In the genomic region with DNA sequence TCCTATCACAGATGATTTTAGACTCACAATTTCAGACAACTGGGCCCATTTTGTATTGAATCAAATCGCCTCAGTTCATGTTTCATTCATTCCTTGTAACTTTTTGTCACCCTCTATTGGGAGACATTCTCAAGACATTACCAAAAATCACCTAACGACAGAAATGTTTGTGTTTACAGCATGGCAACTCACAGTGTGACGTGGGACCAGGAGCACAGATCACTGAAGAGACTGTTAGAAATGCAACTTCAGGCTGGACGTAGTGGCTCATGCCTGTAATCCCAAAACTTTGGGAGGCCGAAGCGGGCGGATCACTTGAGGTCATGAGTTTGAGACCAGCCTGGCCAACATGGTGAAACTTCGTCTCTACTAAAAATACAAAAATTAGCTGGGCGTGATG, we compare ENCODE assay signal across 9 cellular contexts.
"Had no signal": no experiment of that assay in that cellular context is flagged by ENCODE, and none has a peak within 500 bp of the region (broad histone marks: within the 10 kb centered on the region; RNA-seq: fewer than 3 reads in every experiment).

No MANE protein-coding gene starts in this region.

- H3K4me1 ChIP-seq: HAP-1 had no signal

- H3K27ac Mint-ChIP-seq: GM23338, H9, HFFc6 had no signal

- H3K9ac ChIP-seq: GM23248 had no signal

- H3K4me2 ChIP-seq: GM23338 had no signal

- H3K9me3 ChIP-seq: HAP-1 had no signal

- H2AFZ ChIP-seq: GM23248, GM23338 had no signal

- H3K9me3 Mint-ChIP-seq: GM23338, H9 had no signal

- ATAC-seq: GM23338, HCT116 had no signal

- H3K4me3 Mint-ChIP-seq: GM23338, H9, HFFc6 had no signal

- H3K4me3 ChIP-seq: GM23248, GM23338, HAP-1 had no signal

- DNase-seq: GM23248, GOT3, H7, H9, HCEC 1CT, HFFc6 had no signal

- H3K27ac ChIP-seq: GM23248 had no signal

- H3K36me3 ChIP-seq: HAP-1 had no signal
